In the genomic region with DNA sequence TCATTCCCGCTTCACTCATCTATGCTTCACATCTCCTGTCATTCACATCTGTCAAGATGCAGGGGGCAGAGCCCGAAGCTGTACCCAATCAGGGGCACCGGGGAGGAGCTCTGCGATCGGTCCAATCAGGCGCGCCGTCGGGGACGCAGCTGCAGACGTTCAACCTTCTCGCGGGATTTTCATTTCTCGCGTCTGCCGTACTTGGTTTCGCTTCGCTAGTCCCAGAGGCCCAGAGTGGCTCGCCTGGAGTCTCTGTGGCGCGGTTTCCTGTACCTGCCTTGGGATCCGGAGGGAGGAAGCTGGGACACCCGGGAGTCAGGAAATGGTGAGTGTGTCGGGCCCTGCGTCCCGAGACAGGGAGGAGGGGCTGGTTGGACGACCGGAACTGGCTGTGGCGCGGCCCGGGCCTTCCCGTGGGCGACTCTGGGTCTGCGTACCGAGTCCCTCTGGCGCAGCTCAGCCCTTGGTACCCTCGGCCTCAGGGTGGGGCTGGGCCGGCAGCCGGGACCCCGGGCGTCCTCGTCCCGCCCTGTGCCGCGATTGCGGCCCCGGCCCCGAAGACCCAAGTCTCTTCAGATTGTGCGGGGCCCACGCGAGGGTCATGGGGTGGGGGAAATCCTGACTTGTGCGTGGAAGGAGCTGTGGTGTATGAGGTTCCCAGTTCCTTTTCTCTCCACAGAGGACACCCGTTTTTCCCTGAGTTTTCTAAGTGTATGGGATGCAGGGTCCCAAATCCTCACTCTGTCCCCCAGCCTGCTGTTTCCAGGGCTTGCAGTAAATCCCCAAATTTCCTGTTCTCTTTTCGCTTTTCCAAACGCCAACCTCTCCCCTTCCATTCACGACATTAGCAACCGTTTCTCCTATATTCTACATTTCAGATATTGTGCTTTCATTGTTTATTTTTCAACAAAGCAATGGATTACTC, we compare ENCODE assay signal across 1 cellular context.
TF ChIP-seq lines count a peak whose summit lies in the region.

ZNF136 (plus strand) TSS at position 215 of the 925 bp plus-strand sequence; CDS start at position 323, 108 bp downstream.

TF ChIP-seq in HepG2, 621 proteins besides CTCF, POLR2A, EP300 and RAD21 (continued from another document and continues in another):
- TF ChIP-seq CREB1 (IDR thresholded peaks at IDR 0.05), result peak; percentile 43
- no peak; the same call in 1 of the 2 replicates for TF ChIP-seq CREB1 (CRISPR knock-in tag; IDR thresholded peaks at IDR 0.05)
- TF ChIP-seq ELF3 (CRISPR knock-in tag; IDR thresholded peaks at IDR 0.05), result 0 out of 2 replicates have a peak, but pooled peaks have one; percentile 25
- TF ChIP-seq, protein P1, sequence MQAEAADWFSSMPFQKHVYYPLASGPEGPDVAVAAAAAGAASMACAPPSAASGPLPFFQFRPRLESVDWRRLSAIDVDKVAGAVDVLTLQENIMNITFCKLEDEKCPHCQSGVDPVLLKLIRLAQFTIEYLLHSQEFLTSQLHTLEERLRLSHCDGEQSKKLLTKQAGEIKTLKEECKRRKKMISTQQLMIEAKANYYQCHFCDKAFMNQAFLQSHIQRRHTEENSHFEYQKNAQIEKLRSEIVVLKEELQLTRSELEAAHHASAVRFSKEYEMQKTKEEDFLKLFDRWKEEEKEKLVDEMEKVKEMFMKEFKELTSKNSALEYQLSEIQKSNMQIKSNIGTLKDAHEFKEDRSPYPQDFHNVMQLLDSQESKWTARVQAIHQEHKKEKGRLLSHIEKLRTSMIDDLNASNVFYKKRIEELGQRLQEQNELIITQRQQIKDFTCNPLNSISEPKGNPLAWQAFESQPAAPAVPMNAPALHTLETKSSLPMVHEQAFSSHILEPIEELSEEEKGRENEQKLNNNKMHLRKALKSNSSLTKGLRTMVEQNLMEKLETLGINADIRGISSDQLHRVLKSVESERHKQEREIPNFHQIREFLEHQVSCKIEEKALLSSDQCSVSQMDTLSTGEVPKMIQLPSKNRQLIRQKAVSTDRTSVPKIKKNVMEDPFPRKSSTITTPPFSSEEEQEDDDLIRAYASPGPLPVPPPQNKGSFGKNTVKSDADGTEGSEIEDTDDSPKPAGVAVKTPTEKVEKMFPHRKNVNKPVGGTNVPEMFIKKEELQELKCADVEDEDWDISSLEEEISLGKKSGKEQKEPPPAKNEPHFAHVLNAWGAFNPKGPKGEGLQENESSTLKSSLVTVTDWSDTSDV (CRISPR knock-in tag; IDR thresholded peaks at IDR 0.05), result no peak
- TF ChIP-seq DR1 (CRISPR knock-in tag; IDR thresholded peaks at IDR 0.05), result peak; percentile 67
- TF ChIP-seq, protein P2, sequence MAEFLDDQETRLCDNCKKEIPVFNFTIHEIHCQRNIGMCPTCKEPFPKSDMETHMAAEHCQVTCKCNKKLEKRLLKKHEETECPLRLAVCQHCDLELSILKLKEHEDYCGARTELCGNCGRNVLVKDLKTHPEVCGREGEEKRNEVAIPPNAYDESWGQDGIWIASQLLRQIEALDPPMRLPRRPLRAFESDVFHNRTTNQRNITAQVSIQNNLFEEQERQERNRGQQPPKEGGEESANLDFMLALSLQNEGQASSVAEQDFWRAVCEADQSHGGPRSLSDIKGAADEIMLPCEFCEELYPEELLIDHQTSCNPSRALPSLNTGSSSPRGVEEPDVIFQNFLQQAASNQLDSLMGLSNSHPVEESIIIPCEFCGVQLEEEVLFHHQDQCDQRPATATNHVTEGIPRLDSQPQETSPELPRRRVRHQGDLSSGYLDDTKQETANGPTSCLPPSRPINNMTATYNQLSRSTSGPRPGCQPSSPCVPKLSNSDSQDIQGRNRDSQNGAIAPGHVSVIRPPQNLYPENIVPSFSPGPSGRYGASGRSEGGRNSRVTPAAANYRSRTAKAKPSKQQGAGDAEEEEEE (CRISPR knock-in tag; IDR thresholded peaks at IDR 0.05; ENCODE audit: borderline replicate concordance), result no peak
- TF ChIP-seq POLR2AphosphoS2 (IDR thresholded peaks at IDR 0.05; ENCODE audit: low read depth, low read length), result no peak
- TF ChIP-seq CCDC6 (CRISPR knock-in tag; IDR thresholded peaks at IDR 0.05), result no peak
- no peak for TF ChIP-seq SNAPC5 (CRISPR knock-in tag; IDR thresholded peaks at IDR 0.05; ENCODE audit: borderline replicate concordance)
- TF ChIP-seq ZNF331 (CRISPR knock-in tag; IDR thresholded peaks at IDR 0.05), result peak; percentile 62; the same call in 1 of the 2 replicates
- no peak for TF ChIP-seq NFATC3 (CRISPR knock-in tag; IDR thresholded peaks at IDR 0.05)
- TF ChIP-seq JDP2 (CRISPR knock-in tag; IDR thresholded peaks at IDR 0.05; ENCODE audit: borderline replicate concordance), result no peak
- TF ChIP-seq, protein P3, sequence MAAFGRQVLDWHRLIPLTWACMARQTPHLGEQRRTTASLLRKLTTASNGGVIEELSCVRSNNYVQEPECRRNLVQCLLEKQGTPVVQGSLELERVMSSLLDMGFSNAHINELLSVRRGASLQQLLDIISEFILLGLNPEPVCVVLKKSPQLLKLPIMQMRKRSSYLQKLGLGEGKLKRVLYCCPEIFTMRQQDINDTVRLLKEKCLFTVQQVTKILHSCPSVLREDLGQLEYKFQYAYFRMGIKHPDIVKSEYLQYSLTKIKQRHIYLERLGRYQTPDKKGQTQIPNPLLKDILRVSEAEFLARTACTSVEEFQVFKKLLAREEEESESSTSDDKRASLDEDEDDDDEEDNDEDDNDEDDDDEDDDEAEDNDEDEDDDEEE (CRISPR knock-in tag; IDR thresholded peaks at IDR 0.05), result no peak; the same call in 1 of the 2 replicates
- TF ChIP-seq UBTF (CRISPR knock-in tag; IDR thresholded peaks at IDR 0.05), result peak; percentile 87
- TF ChIP-seq, protein P4, sequence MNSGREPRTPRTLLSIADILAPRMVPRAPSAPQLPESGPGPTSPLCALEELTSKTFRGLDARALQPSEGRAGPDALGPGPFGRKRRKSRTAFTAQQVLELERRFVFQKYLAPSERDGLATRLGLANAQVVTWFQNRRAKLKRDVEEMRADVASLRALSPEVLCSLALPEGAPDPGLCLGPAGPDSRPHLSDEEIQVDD (CRISPR knock-in tag; IDR thresholded peaks at IDR 0.05; ENCODE audit: borderline replicate concordance), result 0 out of 2 replicates have a peak, but pooled peaks have one; percentile 28
- TF ChIP-seq ZNF614 (CRISPR knock-in tag; IDR thresholded peaks at IDR 0.05; ENCODE audit: borderline replicate concordance), result peak; percentile 36; the same call in 1 of the 2 replicates
- no peak for TF ChIP-seq TOE1 (CRISPR knock-in tag; IDR thresholded peaks at IDR 0.05)
- TF ChIP-seq ZNF558 (CRISPR knock-in tag; IDR thresholded peaks at IDR 0.05; ENCODE audit: borderline replicate concordance), result 0 out of 2 replicates have a peak, but pooled peaks have one; percentile 27
- TF ChIP-seq PLRG1 (conservative IDR thresholded peaks at IDR 0.05), result no peak
- TF ChIP-seq, protein P5, sequence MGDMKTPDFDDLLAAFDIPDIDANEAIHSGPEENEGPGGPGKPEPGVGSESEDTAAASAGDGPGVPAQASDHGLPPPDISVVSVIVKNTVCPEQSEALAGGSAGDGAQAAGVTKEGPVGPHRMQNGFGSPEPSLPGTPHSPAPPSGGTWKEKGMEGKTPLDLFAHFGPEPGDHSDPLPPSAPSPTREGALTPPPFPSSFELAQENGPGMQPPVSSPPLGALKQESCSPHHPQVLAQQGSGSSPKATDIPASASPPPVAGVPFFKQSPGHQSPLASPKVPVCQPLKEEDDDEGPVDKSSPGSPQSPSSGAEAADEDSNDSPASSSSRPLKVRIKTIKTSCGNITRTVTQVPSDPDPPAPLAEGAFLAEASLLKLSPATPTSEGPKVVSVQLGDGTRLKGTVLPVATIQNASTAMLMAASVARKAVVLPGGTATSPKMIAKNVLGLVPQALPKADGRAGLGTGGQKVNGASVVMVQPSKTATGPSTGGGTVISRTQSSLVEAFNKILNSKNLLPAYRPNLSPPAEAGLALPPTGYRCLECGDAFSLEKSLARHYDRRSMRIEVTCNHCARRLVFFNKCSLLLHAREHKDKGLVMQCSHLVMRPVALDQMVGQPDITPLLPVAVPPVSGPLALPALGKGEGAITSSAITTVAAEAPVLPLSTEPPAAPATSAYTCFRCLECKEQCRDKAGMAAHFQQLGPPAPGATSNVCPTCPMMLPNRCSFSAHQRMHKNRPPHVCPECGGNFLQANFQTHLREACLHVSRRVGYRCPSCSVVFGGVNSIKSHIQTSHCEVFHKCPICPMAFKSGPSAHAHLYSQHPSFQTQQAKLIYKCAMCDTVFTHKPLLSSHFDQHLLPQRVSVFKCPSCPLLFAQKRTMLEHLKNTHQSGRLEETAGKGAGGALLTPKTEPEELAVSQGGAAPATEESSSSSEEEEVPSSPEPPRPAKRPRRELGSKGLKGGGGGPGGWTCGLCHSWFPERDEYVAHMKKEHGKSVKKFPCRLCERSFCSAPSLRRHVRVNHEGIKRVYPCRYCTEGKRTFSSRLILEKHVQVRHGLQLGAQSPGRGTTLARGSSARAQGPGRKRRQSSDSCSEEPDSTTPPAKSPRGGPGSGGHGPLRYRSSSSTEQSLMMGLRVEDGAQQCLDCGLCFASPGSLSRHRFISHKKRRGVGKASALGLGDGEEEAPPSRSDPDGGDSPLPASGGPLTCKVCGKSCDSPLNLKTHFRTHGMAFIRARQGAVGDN (CRISPR knock-in tag; IDR thresholded peaks at IDR 0.05), result peak; percentile 81
- TF ChIP-seq ZNF329 (CRISPR knock-in tag; IDR thresholded peaks at IDR 0.05; ENCODE audit: low read depth), result 0 out of 2 replicates have a peak, but pooled peaks have one; percentile 21
- TF ChIP-seq NFAT5 (CRISPR knock-in tag; IDR thresholded peaks at IDR 0.05), result no peak
- peak; percentile 60; the same call in 1 of the 2 replicates for TF ChIP-seq PHF21A (CRISPR knock-in tag; IDR thresholded peaks at IDR 0.05)
- TF ChIP-seq ZNF782 (CRISPR knock-in tag; IDR thresholded peaks at IDR 0.05; ENCODE audit: borderline replicate concordance), result peak; percentile 63; the same call in 1 of the 2 replicates
- no peak for TF ChIP-seq HNRNPL (IDR thresholded peaks at IDR 0.05; ENCODE audit: low read depth, low read length)
- 0 out of 2 replicates have a peak, but pooled peaks have one; percentile 55 for TF ChIP-seq ZBTB43 (CRISPR knock-in tag; conservative IDR thresholded peaks at IDR 0.05)
- peak; percentile 45; the same call in 1 of the 2 replicates for TF ChIP-seq ZNF350 (CRISPR knock-in tag; IDR thresholded peaks at IDR 0.05; ENCODE audit: borderline replicate concordance, low read depth)
- peak; percentile 72; the same call in 1 of the 2 replicates for TF ChIP-seq TFAP4 (IDR thresholded peaks at IDR 0.05; ENCODE audit: borderline replicate concordance, low read depth)
- no peak for TF ChIP-seq EED (CRISPR knock-in tag; IDR thresholded peaks at IDR 0.05)
- peak; percentile 84; the same call in 1 of the 2 replicates for TF ChIP-seq NRL (CRISPR knock-in tag; IDR thresholded peaks at IDR 0.05; ENCODE audit: borderline replicate concordance)
